In genomic region chr21:24428539-24429186, GRCh38 we compare ENCODE assay signal across 1 cellular context.
TF ChIP-seq lines count a peak whose summit lies in the region.

No MANE protein-coding gene starts in this region.

TF ChIP-seq in GM23338, 12 proteins besides CTCF, POLR2A, EP300 and RAD21 (continued from another document):
- TF ChIP-seq, protein P1, sequence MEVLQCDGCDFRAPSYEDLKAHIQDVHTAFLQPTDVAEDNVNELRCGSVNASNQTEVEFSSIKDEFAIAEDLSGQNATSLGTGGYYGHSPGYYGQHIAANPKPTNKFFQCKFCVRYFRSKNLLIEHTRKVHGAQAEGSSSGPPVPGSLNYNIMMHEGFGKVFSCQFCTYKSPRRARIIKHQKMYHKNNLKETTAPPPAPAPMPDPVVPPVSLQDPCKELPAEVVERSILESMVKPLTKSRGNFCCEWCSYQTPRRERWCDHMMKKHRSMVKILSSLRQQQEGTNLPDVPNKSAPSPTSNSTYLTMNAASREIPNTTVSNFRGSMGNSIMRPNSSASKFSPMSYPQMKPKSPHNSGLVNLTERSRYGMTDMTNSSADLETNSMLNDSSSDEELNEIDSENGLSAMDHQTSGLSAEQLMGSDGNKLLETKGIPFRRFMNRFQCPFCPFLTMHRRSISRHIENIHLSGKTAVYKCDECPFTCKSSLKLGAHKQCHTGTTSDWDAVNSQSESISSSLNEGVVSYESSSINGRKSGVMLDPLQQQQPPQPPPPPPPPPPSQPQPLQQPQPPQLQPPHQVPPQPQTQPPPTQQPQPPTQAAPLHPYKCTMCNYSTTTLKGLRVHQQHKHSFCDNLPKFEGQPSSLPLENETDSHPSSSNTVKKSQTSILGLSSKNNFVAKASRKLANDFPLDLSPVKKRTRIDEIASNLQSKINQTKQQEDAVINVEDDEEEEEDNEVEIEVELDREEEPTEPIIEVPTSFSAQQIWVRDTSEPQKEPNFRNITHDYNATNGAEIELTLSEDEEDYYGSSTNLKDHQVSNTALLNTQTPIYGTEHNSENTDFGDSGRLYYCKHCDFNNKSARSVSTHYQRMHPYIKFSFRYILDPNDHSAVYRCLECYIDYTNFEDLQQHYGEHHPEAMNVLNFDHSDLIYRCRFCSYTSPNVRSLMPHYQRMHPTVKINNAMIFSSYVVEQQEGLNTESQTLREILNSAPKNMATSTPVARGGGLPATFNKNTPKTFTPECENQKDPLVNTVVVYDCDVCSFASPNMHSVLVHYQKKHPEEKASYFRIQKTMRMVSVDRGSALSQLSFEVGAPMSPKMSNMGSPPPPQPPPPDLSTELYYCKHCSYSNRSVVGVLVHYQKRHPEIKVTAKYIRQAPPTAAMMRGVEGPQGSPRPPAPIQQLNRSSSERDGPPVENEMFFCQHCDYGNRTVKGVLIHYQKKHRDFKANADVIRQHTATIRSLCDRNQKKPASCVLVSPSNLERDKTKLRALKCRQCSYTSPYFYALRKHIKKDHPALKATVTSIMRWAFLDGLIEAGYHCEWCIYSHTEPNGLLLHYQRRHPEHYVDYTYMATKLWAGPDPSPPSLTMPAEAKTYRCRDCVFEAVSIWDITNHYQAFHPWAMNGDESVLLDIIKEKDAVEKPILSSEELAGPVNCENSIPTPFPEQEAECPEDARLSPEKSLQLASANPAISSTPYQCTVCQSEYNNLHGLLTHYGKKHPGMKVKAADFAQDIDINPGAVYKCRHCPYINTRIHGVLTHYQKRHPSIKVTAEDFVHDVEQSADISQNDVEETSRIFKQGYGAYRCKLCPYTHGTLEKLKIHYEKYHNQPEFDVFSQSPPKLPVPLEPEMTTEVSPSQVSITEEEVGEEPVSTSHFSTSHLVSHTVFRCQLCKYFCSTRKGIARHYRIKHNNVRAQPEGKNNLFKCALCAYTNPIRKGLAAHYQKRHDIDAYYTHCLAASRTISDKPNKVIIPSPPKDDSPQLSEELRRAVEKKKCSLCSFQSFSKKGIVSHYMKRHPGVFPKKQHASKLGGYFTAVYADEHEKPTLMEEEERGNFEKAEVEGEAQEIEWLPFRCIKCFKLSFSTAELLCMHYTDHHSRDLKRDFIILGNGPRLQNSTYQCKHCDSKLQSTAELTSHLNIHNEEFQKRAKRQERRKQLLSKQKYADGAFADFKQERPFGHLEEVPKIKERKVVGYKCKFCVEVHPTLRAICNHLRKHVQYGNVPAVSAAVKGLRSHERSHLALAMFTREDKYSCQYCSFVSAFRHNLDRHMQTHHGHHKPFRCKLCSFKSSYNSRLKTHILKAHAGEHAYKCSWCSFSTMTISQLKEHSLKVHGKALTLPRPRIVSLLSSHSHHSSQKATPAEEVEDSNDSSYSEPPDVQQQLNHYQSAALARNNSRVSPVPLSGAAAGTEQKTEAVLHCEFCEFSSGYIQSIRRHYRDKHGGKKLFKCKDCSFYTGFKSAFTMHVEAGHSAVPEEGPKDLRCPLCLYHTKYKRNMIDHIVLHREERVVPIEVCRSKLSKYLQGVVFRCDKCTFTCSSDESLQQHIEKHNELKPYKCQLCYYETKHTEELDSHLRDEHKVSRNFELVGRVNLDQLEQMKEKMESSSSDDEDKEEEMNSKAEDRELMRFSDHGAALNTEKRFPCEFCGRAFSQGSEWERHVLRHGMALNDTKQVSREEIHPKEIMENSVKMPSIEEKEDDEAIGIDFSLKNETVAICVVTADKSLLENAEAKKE (CRISPR knock-in tag; IDR thresholded peaks at IDR 0.05), result no peak
- no peak for TF ChIP-seq ZNF114 (CRISPR knock-in tag; IDR thresholded peaks at IDR 0.05)
- TF ChIP-seq EZH2 (IDR thresholded peaks at IDR 0.05; ENCODE audit: low read depth, unreplicated experiment), result no peak
